ENCODE assay signal across 26 cellular contexts in genomic region chr18:46794607-46795006, GRCh38. TPM values are rescaled to one million over a fixed set of nuclear protein-coding genes. Genes with fewer than 3 reads are reported as not detected.
"Had no signal": no experiment of that assay in that cellular context is flagged by ENCODE, and none has a peak within 500 bp of the region (broad histone marks: within the 10 kb centered on the region; RNA-seq: fewer than 3 reads in every experiment).

No MANE protein-coding gene starts in this region.

- H3K9me3 Mint-ChIP-seq: stimulated activated naive CD8-positive, alpha-beta T cell treated with anti-CD3 and anti-CD28 coated beads, Interleukin-15, Interleukin-2, amounts not matched to agents 100 ng/mL and 50 ng/mL, for 24 hours had no signal

- DNase-seq: cortex of kidney; dorsolateral prefrontal cortex; effector CD8-positive, alpha-beta T cell; heart left ventricle; hippocampal formation; kidney; left colon; left ventricle myocardium superior; naive thymus-derived CD4-positive, alpha-beta T cell; nephron progenitor cell; posterior cingulate gyrus; spleen; stimulated activated CD4-positive, alpha-beta T cell treated with anti-CD3 and anti-CD28 coated beads, Interleukin-15, amount 100 ng/mL, for 24 hours; stimulated activated CD4-positive, alpha-beta T cell treated with anti-CD3 and anti-CD28 coated beads, Interleukin-1b, Interleukin-23, amount 100 ng/mL, for 48 hours; stimulated activated CD4-positive, alpha-beta T cell treated with anti-CD3 and anti-CD28 coated beads, Interleukin-4, amount 100 ng/mL, for 24 hours; testis; upper lobe of right lung had no signal

- H3K27me3 Mint-ChIP-seq: stimulated activated memory B cell treated with anti-CD40 and anti-IgM and Interleukin-4, amounts not matched to agents 10 μg/mL and 1 μg/mL and 100 μg/mL, for 72 hours; stimulated activated naive CD8-positive, alpha-beta T cell treated with anti-CD3 and anti-CD28 coated beads, Interleukin-15, Interleukin-2, amounts not matched to agents 100 ng/mL and 50 ng/mL, for 24 hours had no signal

- ATAC-seq: esophagus mucosa; heart left ventricle; left colon; left ventricle myocardium superior; naive thymus-derived CD4-positive, alpha-beta T cell; sciatic nerve; stimulated activated memory B cell treated with anti-CD40 and anti-IgM and Interleukin-4, amounts not matched to agents 10 μg/mL and 1 μg/mL and 100 μg/mL, for 72 hours; upper lobe of right lung had no signal

- H3K36me3 ChIP-seq: heart left ventricle, neutrophil, spleen, upper lobe of right lung, vagina had no signal

- H3K27me3 ChIP-seq: dorsolateral prefrontal cortex, heart left ventricle, neutrophil, spleen, testis, tibial nerve, upper lobe of right lung, vagina had no signal

- H3K27ac Mint-ChIP-seq: nephron progenitor cell; stimulated activated memory B cell treated with anti-CD40 and anti-IgM and Interleukin-4, amounts not matched to agents 10 μg/mL and 1 μg/mL and 100 μg/mL, for 72 hours; stimulated activated naive CD8-positive, alpha-beta T cell treated with anti-CD3 and anti-CD28 coated beads, Interleukin-15, Interleukin-2, amounts not matched to agents 100 ng/mL and 50 ng/mL, for 24 hours had no signal

- H3K4me1 Mint-ChIP-seq: naive thymus-derived CD4-positive, alpha-beta T cell; nephron progenitor cell; stimulated activated memory B cell treated with anti-CD40 and anti-IgM and Interleukin-4, amounts not matched to agents 10 μg/mL and 1 μg/mL and 100 μg/mL, for 72 hours had no signal

- H3K4me3 ChIP-seq: dorsolateral prefrontal cortex, heart left ventricle, spleen, testis, tibial nerve, upper lobe of right lung, vagina had no signal

- H3K9me3 ChIP-seq: neutrophil, testis, tibial nerve, upper lobe of right lung, vagina had no signal

- H3K27ac ChIP-seq: dorsolateral prefrontal cortex, heart left ventricle, neutrophil, spleen, testis, tibial nerve, upper lobe of right lung, vagina had no signal

- H3K4me3 Mint-ChIP-seq: naive thymus-derived CD4-positive, alpha-beta T cell; nephron progenitor cell; stimulated activated memory B cell treated with anti-CD40 and anti-IgM and Interleukin-4, amounts not matched to agents 10 μg/mL and 1 μg/mL and 100 μg/mL, for 72 hours; stimulated activated naive CD8-positive, alpha-beta T cell treated with anti-CD3 and anti-CD28 coated beads, Interleukin-15, Interleukin-2, amounts not matched to agents 100 ng/mL and 50 ng/mL, for 24 hours had no signal

- H3K4me1 ChIP-seq: heart left ventricle, spleen, testis, tibial nerve, upper lobe of right lung, vagina had no signal

RNA-seq across cellular contexts. Expression of gene ST8SIA5, which starts 37.8 kb away (rescaled TPM):
- total RNA-seq: esophagus mucosa, lung microvascular endothelial cell, pulmonary artery endothelial cell, tibial nerve, upper lobe of right lung, vagina had no signal
- polyA plus RNA-seq: naive thymus-derived CD4-positive, alpha-beta T cell had no signal
